Comparison of ENCODE assay signal across 1 cellular context in the genomic region with DNA sequence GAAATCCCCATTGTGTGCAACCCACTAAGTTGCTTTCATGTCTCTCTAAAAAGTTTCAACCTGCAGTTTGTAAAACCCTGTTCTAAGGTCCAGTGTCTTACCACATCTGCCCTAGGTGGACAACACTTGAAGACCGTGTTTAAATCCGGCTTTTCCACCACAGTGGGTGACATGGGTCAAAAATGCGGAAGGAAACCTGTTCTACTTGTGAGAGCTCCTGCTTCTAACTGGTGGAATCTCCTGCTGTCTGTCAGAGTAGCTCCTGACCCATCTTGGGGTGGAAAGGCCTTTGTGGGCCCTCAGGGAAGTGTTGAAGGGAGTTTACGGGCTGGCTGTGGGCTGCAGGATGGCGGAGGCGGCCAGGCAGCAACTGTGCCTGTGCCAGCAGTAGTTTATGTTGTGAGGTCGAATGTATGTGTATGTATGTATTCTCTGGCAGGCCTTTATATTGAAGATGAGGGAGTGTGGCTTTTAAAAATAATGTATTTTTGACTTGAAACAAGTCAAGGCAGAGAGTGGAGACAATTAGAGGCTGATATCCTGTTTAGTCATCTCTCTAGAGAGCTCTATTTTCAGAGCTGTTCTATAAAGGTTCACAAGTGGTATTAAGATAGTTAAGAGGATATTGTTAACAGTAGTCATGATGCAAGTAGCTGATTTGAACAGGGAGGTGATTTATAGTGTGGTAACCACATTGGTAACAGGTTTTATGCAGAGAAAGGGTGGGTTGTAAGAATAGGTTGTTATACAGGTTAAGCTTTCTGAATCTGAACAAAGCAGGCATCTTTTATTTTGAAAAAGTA.
TF ChIP-seq lines count a peak whose summit lies in the region.

No MANE protein-coding gene starts in this region.

TF ChIP-seq in HEK293, 187 proteins besides CTCF, POLR2A, EP300 and RAD21 (continued from another document):
- TF ChIP-seq, protein P1, sequence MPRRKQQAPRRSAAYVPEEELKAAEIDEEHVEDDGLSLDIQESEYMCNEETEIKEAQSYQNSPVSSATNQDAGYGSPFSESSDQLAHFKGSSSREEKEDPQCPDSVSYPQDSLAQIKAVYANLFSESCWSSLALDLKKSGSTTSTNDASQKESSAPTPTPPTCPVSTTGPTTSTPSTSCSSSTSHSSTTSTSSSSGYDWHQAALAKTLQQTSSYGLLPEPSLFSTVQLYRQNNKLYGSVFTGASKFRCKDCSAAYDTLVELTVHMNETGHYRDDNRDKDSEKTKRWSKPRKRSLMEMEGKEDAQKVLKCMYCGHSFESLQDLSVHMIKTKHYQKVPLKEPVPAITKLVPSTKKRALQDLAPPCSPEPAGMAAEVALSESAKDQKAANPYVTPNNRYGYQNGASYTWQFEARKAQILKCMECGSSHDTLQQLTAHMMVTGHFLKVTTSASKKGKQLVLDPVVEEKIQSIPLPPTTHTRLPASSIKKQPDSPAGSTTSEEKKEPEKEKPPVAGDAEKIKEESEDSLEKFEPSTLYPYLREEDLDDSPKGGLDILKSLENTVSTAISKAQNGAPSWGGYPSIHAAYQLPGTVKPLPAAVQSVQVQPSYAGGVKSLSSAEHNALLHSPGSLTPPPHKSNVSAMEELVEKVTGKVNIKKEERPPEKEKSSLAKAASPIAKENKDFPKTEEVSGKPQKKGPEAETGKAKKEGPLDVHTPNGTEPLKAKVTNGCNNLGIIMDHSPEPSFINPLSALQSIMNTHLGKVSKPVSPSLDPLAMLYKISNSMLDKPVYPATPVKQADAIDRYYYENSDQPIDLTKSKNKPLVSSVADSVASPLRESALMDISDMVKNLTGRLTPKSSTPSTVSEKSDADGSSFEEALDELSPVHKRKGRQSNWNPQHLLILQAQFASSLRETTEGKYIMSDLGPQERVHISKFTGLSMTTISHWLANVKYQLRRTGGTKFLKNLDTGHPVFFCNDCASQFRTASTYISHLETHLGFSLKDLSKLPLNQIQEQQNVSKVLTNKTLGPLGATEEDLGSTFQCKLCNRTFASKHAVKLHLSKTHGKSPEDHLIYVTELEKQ (tag by site-specific recombination; IDR thresholded peaks at IDR 0.05; ENCODE audit: borderline replicate concordance): peak; percentile 95; the same call in 1 of the 2 replicates
- TF ChIP-seq ZNF610 (tag by site-specific recombination; IDR thresholded peaks at IDR 0.05; ENCODE audit: borderline replicate concordance) (peak; percentile 60; the same call in 1 of the 2 replicates), MYNN (tag by site-specific recombination; IDR thresholded peaks at IDR 0.05; ENCODE audit: borderline replicate concordance) (peak; percentile 57; the same call in 1 of the 2 replicates), ZEB2 (tag by site-specific recombination; IDR thresholded peaks at IDR 0.05) (peak; percentile 59; the same call in 1 of the 2 replicates), BCL11A (tag by site-specific recombination; IDR thresholded peaks at IDR 0.05; ENCODE audit: low read depth) (no peak), ZBTB7A (tag by site-specific recombination; IDR thresholded peaks at IDR 0.05; ENCODE audit: low read depth) (no peak), ZFP69B (tag by site-specific recombination; IDR thresholded peaks at IDR 0.05) (0 out of 2 replicates have a peak, but pooled peaks have one; percentile 13), ZNF23 (tag by site-specific recombination; IDR thresholded peaks at IDR 0.05; ENCODE audit: borderline replicate concordance) (no peak), ZSCAN23 (tag by site-specific recombination; IDR thresholded peaks at IDR 0.05) (0 out of 2 replicates have a peak, but pooled peaks have one; percentile 32), ZNF214 (tag by site-specific recombination; IDR thresholded peaks at IDR 0.05; ENCODE audit: borderline replicate concordance) (no peak), RBAK (tag by site-specific recombination; IDR thresholded peaks at IDR 0.05) (no peak)
- TF ChIP-seq, protein P2, sequence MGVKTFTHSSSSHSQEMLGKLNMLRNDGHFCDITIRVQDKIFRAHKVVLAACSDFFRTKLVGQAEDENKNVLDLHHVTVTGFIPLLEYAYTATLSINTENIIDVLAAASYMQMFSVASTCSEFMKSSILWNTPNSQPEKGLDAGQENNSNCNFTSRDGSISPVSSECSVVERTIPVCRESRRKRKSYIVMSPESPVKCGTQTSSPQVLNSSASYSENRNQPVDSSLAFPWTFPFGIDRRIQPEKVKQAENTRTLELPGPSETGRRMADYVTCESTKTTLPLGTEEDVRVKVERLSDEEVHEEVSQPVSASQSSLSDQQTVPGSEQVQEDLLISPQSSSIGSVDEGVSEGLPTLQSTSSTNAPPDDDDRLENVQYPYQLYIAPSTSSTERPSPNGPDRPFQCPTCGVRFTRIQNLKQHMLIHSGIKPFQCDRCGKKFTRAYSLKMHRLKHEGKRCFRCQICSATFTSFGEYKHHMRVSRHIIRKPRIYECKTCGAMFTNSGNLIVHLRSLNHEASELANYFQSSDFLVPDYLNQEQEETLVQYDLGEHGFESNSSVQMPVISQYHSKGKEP (tag by site-specific recombination; IDR thresholded peaks at IDR 0.05): peak; percentile 39; the same call in 1 of the 2 replicates
- TF ChIP-seq, protein P3, sequence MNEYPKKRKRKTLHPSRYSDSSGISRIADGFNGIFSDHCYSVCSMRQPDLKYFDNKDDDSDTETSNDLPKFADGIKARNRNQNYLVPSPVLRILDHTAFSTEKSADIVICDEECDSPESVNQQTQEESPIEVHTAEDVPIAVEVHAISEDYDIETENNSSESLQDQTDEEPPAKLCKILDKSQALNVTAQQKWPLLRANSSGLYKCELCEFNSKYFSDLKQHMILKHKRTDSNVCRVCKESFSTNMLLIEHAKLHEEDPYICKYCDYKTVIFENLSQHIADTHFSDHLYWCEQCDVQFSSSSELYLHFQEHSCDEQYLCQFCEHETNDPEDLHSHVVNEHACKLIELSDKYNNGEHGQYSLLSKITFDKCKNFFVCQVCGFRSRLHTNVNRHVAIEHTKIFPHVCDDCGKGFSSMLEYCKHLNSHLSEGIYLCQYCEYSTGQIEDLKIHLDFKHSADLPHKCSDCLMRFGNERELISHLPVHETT (tag by site-specific recombination; IDR thresholded peaks at IDR 0.05): peak; percentile 76; the same call in 1 of the 2 replicates
- TF ChIP-seq, protein P4, sequence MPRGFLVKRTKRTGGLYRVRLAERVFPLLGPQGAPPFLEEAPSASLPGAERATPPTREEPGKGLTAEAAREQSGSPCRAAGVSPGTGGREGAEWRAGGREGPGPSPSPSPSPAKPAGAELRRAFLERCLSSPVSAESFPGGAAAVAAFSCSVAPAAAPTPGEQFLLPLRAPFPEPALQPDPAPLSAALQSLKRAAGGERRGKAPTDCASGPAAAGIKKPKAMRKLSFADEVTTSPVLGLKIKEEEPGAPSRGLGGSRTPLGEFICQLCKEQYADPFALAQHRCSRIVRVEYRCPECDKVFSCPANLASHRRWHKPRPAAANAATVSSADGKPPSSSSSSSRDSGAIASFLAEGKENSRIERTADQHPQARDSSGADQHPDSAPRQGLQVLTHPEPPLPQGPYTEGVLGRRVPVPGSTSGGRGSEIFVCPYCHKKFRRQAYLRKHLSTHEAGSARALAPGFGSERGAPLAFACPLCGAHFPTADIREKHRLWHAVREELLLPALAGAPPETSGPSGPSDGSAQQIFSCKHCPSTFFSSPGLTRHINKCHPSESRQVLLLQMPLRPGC (tag by site-specific recombination; IDR thresholded peaks at IDR 0.05): peak; percentile 70
